ENCODE assay signal across 23 cellular contexts in genomic region chr20:58971429-58971828, GRCh38. TPM values are rescaled to one million over a fixed set of nuclear protein-coding genes. Genes with fewer than 3 reads are reported as not detected.
"Had no signal": no experiment of that assay in that cellular context is flagged by ENCODE, and none has a peak within 500 bp of the region (broad histone marks: within the 10 kb centered on the region; RNA-seq: fewer than 3 reads in every experiment).

No MANE protein-coding gene starts in this region.

- DNase-seq: KBM-7, MV-4-11, NCI-H1048, NCI-H1105, NCI-H1417, NCI-H1436 treated with DMSO at 0.1 percent for 48 hours, NCI-H187, NCI-H2029, NCI-H2081 treated with DMSO at 0.1 percent for 48 hours, NCI-H2171, NCI-H226, NCI-H446, NCI-H510A, NCI-H524 treated with DMSO at 0.1 percent for 48 hours, NCI-H69, NCI-H774, RPMI8226, SHP77, SK-N-SH, SW 1271 had no signal

- H3K4me2 ChIP-seq: SK-N-SH had no signal

- H3K9me2 ChIP-seq: SK-N-SH had no signal

RNA-seq across cellular contexts. Expression of gene TUBB1, which starts 47.8 kb away (rescaled TPM):
- total RNA-seq: LHCN-M2, MCF 10A, SK-MEL-5 had no signal
- polyA plus RNA-seq: SK-N-SH had no signal
